ENCODE assay signal across 21 cellular contexts in genomic region chr18:70377857-70378701, GRCh38.
A peak's percentile ranks its signal among the peaks of the same experiment; 100 is the strongest.
DNase-seq lines count a peak whose midpoint lies in the region; ATAC-seq and TF ChIP-seq lines count a peak whose summit lies in the region.
"Had no signal": no experiment of that assay in that cellular context is flagged by ENCODE, and none has a peak within 500 bp of the region (broad histone marks: within the 10 kb centered on the region; RNA-seq: fewer than 3 reads in every experiment).

No MANE protein-coding gene starts in this region.

- H3K4me1 ChIP-seq in heart right ventricle = peaks cover 0 to 5% (median 0%) of the 10 kb centered on the region in 9 donors
- H3K4me1 ChIP-seq: ascending aorta, upper lobe of right lung had no signal

- 64 to 72% methylated on average over 13 of the region's 13 CpGs for WGBS in heart right ventricle, 2 donors

- ATAC-seq in heart right ventricle = no peak
- no peak for ATAC-seq in stimulated activated memory B cell treated with anti-CD40 and anti-IgM and Interleukin-4, amounts not matched to agents 10 μg/mL and 1 μg/mL and 100 μg/mL, for 72 hours
- ATAC-seq: upper lobe of right lung had no signal

- no peaks in the 10 kb centered on the region for H3K27me3 ChIP-seq in heart right ventricle
- H3K27me3 ChIP-seq: ascending aorta; BLaER1 treated with 17β-estradiol and CSF1 and Interleukin-3, amounts not matched to agents 10 nM and 100 nM; upper lobe of right lung had no signal

- H3K36me3 ChIP-seq in heart right ventricle = no peaks in the 10 kb centered on the region
- H3K36me3 ChIP-seq: ascending aorta; BLaER1 treated with 17β-estradiol and CSF1 and Interleukin-3, amounts not matched to agents 10 nM and 100 nM; upper lobe of right lung had no signal

- H3K27ac Mint-ChIP-seq in stimulated activated memory B cell treated with anti-CD40 and anti-IgM and Interleukin-4, amounts not matched to agents 10 μg/mL and 1 μg/mL and 100 μg/mL, for 72 hours = no peak overlapping the region

- no peak overlapping the region for H3K4me3 Mint-ChIP-seq in stimulated activated memory B cell treated with anti-CD40 and anti-IgM and Interleukin-4, amounts not matched to agents 10 μg/mL and 1 μg/mL and 100 μg/mL, for 72 hours

- H3K27ac ChIP-seq in heart right ventricle = no peak overlapping the region
- H3K27ac ChIP-seq: ascending aorta; BLaER1 treated with 17β-estradiol and CSF1 and Interleukin-3, amounts not matched to agents 10 nM and 100 nM; KMS-11; upper lobe of right lung had no signal

- no peak for TF ChIP-seq CTCF in heart right ventricle (IDR thresholded peaks at IDR 0.05)

- H3K36me3 Mint-ChIP-seq in stimulated activated memory B cell treated with anti-CD40 and anti-IgM and Interleukin-4, amounts not matched to agents 10 μg/mL and 1 μg/mL and 100 μg/mL, for 72 hours = no peaks in the 10 kb centered on the region

- DNase-seq in NCI-H2227 (lab: John Stamatoyannopoulos, UW; ENCODE audit: unreplicated experiment) (peak; percentile 10), amniotic epithelial cell (ENCODE audit: low read depth) (peak; percentile 27), left kidney (ENCODE audit: low read depth, low spot score) (peak; percentile 7), renal cortical epithelial cell (ENCODE audit: low read depth) (peak; percentile 65), GDM1 (lab: John Stamatoyannopoulos, UW) (no peak), heart right ventricle (no peak), GOT3 (lab: John Stamatoyannopoulos, UW) (no peak)
- DNase-seq: activated CD4-positive, alpha-beta T cell treated with anti-CD3 and anti-CD28 coated beads for 4 hours; activated CD8-positive, alpha-beta memory T cell treated with anti-CD3 and anti-CD28 coated beads, Interleukin-2, amount 50 U/mL, for 4 hours; cortex of kidney; DMS79 treated with DMSO at 0.1 percent for 48 hours; NCI-H1417 treated with DMSO at 0.1 percent for 48 hours; NK-92 treated with Interleukin-12 subunit alpha and Interleukin-12 subunit beta, amount 100 ng/mL, for 24 hours; SHP77 treated with DMSO at 0.1 percent for 48 hours; stimulated activated naive CD4-positive, alpha-beta T cell treated with Interleukin-2 at 50 U/mL for 16 hours; T-helper 2 cell; upper lobe of right lung had no signal

- peaks cover 4% of the 10 kb centered on the region for H3K9me3 Mint-ChIP-seq in stimulated activated memory B cell treated with anti-CD40 and anti-IgM and Interleukin-4, amounts not matched to agents 10 μg/mL and 1 μg/mL and 100 μg/mL, for 72 hours

- H3K27me3 Mint-ChIP-seq in stimulated activated memory B cell treated with anti-CD40 and anti-IgM and Interleukin-4, amounts not matched to agents 10 μg/mL and 1 μg/mL and 100 μg/mL, for 72 hours = peaks cover 12% of the 10 kb centered on the region

- intact Hi-C loops in heart right ventricle (cut with DNase I) = loop anchor here in 1 of 10 donors (10.0 kb wide), 1 partner anchor 47 kb away; no protein-coding TSS in a partner anchor

- no peak overlapping the region for H3K4me3 ChIP-seq in heart right ventricle
- H3K4me3 ChIP-seq: ascending aorta; BLaER1 treated with 17β-estradiol and CSF1 and Interleukin-3, amounts not matched to agents 10 nM and 100 nM; upper lobe of right lung had no signal

- no peaks in the 10 kb centered on the region for H3K9me3 ChIP-seq in heart right ventricle
- H3K9me3 ChIP-seq: ascending aorta, upper lobe of right lung had no signal

- no peaks in the 10 kb centered on the region for H3K4me1 Mint-ChIP-seq in stimulated activated memory B cell treated with anti-CD40 and anti-IgM and Interleukin-4, amounts not matched to agents 10 μg/mL and 1 μg/mL and 100 μg/mL, for 72 hours

Comparison
In these comparisons a context has a peak if more than half of its experiments do, and no peak if none do; other contexts are left out.
1. DNase-seq: peak in NCI-H2227 (single experiment), amniotic epithelial cell (single experiment), left kidney (single experiment) and renal cortical epithelial cell (single experiment); none in GDM1 (single experiment), heart right ventricle (0 of 2) and GOT3 (single experiment).